In genomic region chr11:74730601-74731260, GRCh38 we compare ENCODE assay signal across 13 cellular contexts. TPM values are rescaled to one million over a fixed set of nuclear protein-coding genes. Genes with fewer than 3 reads are reported as not detected.
DNase-seq lines count a peak whose midpoint lies in the region; ATAC-seq and TF ChIP-seq lines count a peak whose summit lies in the region.
"Had no signal": no experiment of that assay in that cellular context is flagged by ENCODE, and none has a peak within 500 bp of the region (broad histone marks: within the 10 kb centered on the region; RNA-seq: fewer than 3 reads in every experiment).

No MANE protein-coding gene starts in this region.

- H3K4me1 ChIP-seq in SK-N-SH (ENCODE audit: control insufficient read depth in 1 of 2, insufficient read depth in 2 of 2, low read depth in 1 of 2, low read length in 1 of 2) (no peaks in the 10 kb centered on the region; a peak in 1 of 4 replicates), thoracic aorta (ENCODE audit: control insufficient read depth in 1 of 2, low read depth in 2 of 2) (peaks cover 6 to 12% of the 10 kb centered on the region in 2 donors)

- POLR2A ChIA-PET in SK-N-SH (lab: Yijun Ruan, JAX), result no interaction called here

- ATAC-seq in SK-N-SH treated with all-trans-retinoic acid at 6 μM for 48 hours, result no peak
- ATAC-seq in central memory CD8-positive, alpha-beta T cell (replicated peaks; ENCODE audit: extremely low read depth, poor library complexity, severe bottlenecking), result no peak
- ATAC-seq in thoracic aorta (ENCODE audit: insufficient number of reproducible peaks, low FRiP score, low read depth), result no peak
- ATAC-seq in GM18873 (IDR thresholded peaks at IDR 0.05; ENCODE audit: low FRiP score, unreplicated experiment), result no peak

- no peak overlapping the region for H3K27ac ChIP-seq in SK-N-SH (ENCODE audit: low read depth in 2 of 2, low read length in 1 of 2)
- H3K27ac ChIP-seq in thoracic aorta, result no peak overlapping the region
- H3K27ac ChIP-seq: epithelial cell of prostate had no signal

- no peak overlapping the region for H3K27ac Mint-ChIP-seq in central memory CD8-positive, alpha-beta T cell (ENCODE audit: low read depth)
- H3K27ac Mint-ChIP-seq in mesothelial cell of epicardium, result no peak overlapping the region
- H3K27ac Mint-ChIP-seq: IgD-negative memory B cell; T-helper 1 cell treated with Interleukin-12 subunit alpha and Interleukin-12 subunit beta and Interleukin-4 antibody, amounts not matched to agents 30 μg/mL and 1 μg/mL, for 36 hours had no signal

- H3K79me2 ChIP-seq in SK-N-SH (ENCODE audit: insufficient read depth), result no peaks in the 10 kb centered on the region

- H3K9me3 ChIP-seq in SK-N-SH (no peaks in the 10 kb centered on the region), thoracic aorta (no peaks in the 10 kb centered on the region)

- H3K4me3 ChIP-seq in SK-N-SH (ENCODE audit: low read depth in 2 of 2, low read length in 1 of 2), result peak overlapping the region in 1 of 2 experiments; percentile 21; a peak in 1 of 4 replicates
- peak overlapping the region; percentile 27 for H3K4me3 ChIP-seq in thoracic aorta

- H3K27me3 ChIP-seq in SK-N-SH (ENCODE audit: insufficient read depth), result peaks cover 48% of the 10 kb centered on the region
- H3K27me3 ChIP-seq in thoracic aorta (replicated peaks; ENCODE audit: insufficient read depth), result no peaks in the 10 kb centered on the region

- CTCF ChIA-PET in SK-N-SH (lab: Yijun Ruan, JAX), result interaction anchor here (0.6 kb wide), 1 partner anchor 119 kb away, joined by 4 read pairs; no protein-coding TSS in a partner anchor

- no peak for TF ChIP-seq RAD21 in SK-N-SH (IDR thresholded peaks at IDR 0.05; ENCODE audit: low read length)

- no peak overlapping the region for H2AFZ ChIP-seq in SK-N-SH (ENCODE audit: low read depth)

- H3K4me2 ChIP-seq in SK-N-SH, result no peak overlapping the region; the same call in 1 of the 2 replicates

- WGBS in SK-N-SH (ENCODE audit: low lambda C conversion rate), result 9% methylated on average over 37 of the region's 39 CpGs

- H3K9me3 Mint-ChIP-seq in central memory CD8-positive, alpha-beta T cell, result no peaks in the 10 kb centered on the region
- H3K9me3 Mint-ChIP-seq in mesothelial cell of epicardium, result no peaks in the 10 kb centered on the region
- H3K9me3 Mint-ChIP-seq: T-helper 1 cell treated with Interleukin-12 subunit alpha and Interleukin-12 subunit beta and Interleukin-4 antibody, amounts not matched to agents 30 μg/mL and 1 μg/mL, for 36 hours had no signal

- no peaks in the 10 kb centered on the region for H3F3A ChIP-seq in SK-N-SH (replicated peaks; ENCODE audit: insufficient read depth)

- no peaks in the 10 kb centered on the region for H3K9me2 ChIP-seq in SK-N-SH

- TF ChIP-seq EP300 in SK-N-SH (IDR thresholded peaks at IDR 0.05; ENCODE audit: borderline replicate concordance in 1 of 2, low read depth in 1 of 2, low read length in 1 of 2), result no peak

- H3K27me3 Mint-ChIP-seq in central memory CD8-positive, alpha-beta T cell, result peaks cover 54% of the 10 kb centered on the region
- peaks cover 89% of the 10 kb centered on the region for H3K27me3 Mint-ChIP-seq in mesothelial cell of epicardium (ENCODE audit: low read depth)

- H3K36me3 ChIP-seq in SK-N-SH (replicated peaks in 1 of 2; ENCODE audit: control insufficient read depth in 1 of 2, insufficient read depth in 2 of 2, low read length in 1 of 2) (no peaks in the 10 kb centered on the region), thoracic aorta (no peaks in the 10 kb centered on the region)

- peak; percentile 40 for DNase-seq in SK-N-SH
- DNase-seq in central memory CD8-positive, alpha-beta T cell (ENCODE audit: low spot score in 2 of 2), result no peak
- no peak for DNase-seq in mesothelial cell of epicardium (ENCODE audit: low spot score in 2 of 2, unreplicated experiment in 2 of 2)
- no peak for DNase-seq in thoracic aorta (ENCODE audit: low spot score)
- no peak for DNase-seq in NCI-H1417 treated with DMSO at 0.1 percent for 48 hours (lab: John Stamatoyannopoulos, UW)
- no peak for DNase-seq in globus pallidus (ENCODE audit: low spot score)
- DNase-seq: kidney had no signal

- peak overlapping the region; percentile 46 for H3K4me3 Mint-ChIP-seq in central memory CD8-positive, alpha-beta T cell
- H3K4me3 Mint-ChIP-seq in mesothelial cell of epicardium, result peak overlapping the region; percentile 55
- H3K4me3 Mint-ChIP-seq: T-helper 1 cell treated with Interleukin-12 subunit alpha and Interleukin-12 subunit beta and Interleukin-4 antibody, amounts not matched to agents 30 μg/mL and 1 μg/mL, for 36 hours had no signal

- peaks cover 4% of the 10 kb centered on the region for H3K4me1 Mint-ChIP-seq in central memory CD8-positive, alpha-beta T cell
- H3K4me1 Mint-ChIP-seq in mesothelial cell of epicardium, result peaks cover 4% of the 10 kb centered on the region

- H3K36me3 Mint-ChIP-seq in central memory CD8-positive, alpha-beta T cell (ENCODE audit: insufficient read depth), result no peaks in the 10 kb centered on the region
- no peaks in the 10 kb centered on the region for H3K36me3 Mint-ChIP-seq in mesothelial cell of epicardium

- no peak overlapping the region for H3K9ac ChIP-seq in SK-N-SH

- H4K20me1 ChIP-seq in SK-N-SH (ENCODE audit: insufficient read depth), result no peaks in the 10 kb centered on the region

- no peak for TF ChIP-seq CTCF in SK-N-SH (IDR thresholded peaks at IDR 0.05)
- no peak for TF ChIP-seq CTCF in mesothelial cell of epicardium (IDR thresholded peaks at IDR 0.05; ENCODE audit: unreplicated experiment)
- TF ChIP-seq CTCF in thoracic aorta (IDR thresholded peaks at IDR 0.05), result no peak

TF ChIP-seq in SK-N-SH, 30 proteins besides CTCF, POLR2A, EP300 and RAD21 (continues in another document):
- TF ChIP-seq EZH2phosphoT487 (IDR thresholded peaks at IDR 0.05; ENCODE audit: borderline replicate concordance, low read depth) (no peak), SIN3A (IDR thresholded peaks at IDR 0.05; ENCODE audit: borderline replicate concordance, low read depth, low read length) (no peak), GABPA (IDR thresholded peaks at IDR 0.05; ENCODE audit: low read depth) (no peak), IRF3 (IDR thresholded peaks at IDR 0.05; ENCODE audit: low read depth, low read length) (no peak), CHD2 (IDR thresholded peaks at IDR 0.05; ENCODE audit: low read length, partially characterized antibody) (no peak), SMC3 (IDR thresholded peaks at IDR 0.05; ENCODE audit: low read depth, low read length) (no peak), TAF1 (IDR thresholded peaks at IDR 0.05; ENCODE audit: borderline replicate concordance, low read depth, low read length) (no peak), NFIC (IDR thresholded peaks at IDR 0.05; ENCODE audit: borderline replicate concordance) (no peak), ELF1 (IDR thresholded peaks at IDR 0.05) (no peak), GATA2 (CRISPR knock-in tag; IDR thresholded peaks at IDR 0.05) (no peak)

TF ChIP-seq in SK-N-SH treated with all-trans-retinoic acid at 6 μM for 48 hours, 23 proteins besides CTCF, POLR2A, EP300 and RAD21 (continues in another document):
- TF ChIP-seq TSHZ2 (CRISPR knock-in tag; IDR thresholded peaks at IDR 0.05) (no peak), CREB5 (CRISPR knock-in tag; IDR thresholded peaks at IDR 0.05; ENCODE audit: low read depth) (no peak), BACH2 (CRISPR knock-in tag; IDR thresholded peaks at IDR 0.05; ENCODE audit: borderline replicate concordance) (no peak), ZNF70 (CRISPR knock-in tag; IDR thresholded peaks at IDR 0.05) (no peak), ARNTL (CRISPR knock-in tag; IDR thresholded peaks at IDR 0.05; ENCODE audit: borderline replicate concordance, low read depth) (no peak), SNAI2 (CRISPR knock-in tag; IDR thresholded peaks at IDR 0.05) (no peak), ESRRG (CRISPR knock-in tag; IDR thresholded peaks at IDR 0.05) (no peak)

RNA-seq across cellular contexts. Expression of gene CHRDL2, which starts 0.5 kb away (rescaled TPM):
- polyA plus RNA-seq in SK-N-SH (2012; rRNA removed), result not detected in 2 replicates
- 0.05 TPM in 1 of 2 replicates, not detected in the other for polyA plus RNA-seq in SK-N-SH (2012; cell fraction: cytosol; rRNA removed)
- polyA plus RNA-seq in SK-N-SH (2012; cell fraction: nucleus; rRNA removed), result 0.04 and 0.13 TPM in 2 replicates
- total RNA-seq in mesothelial cell of epicardium, result 0.45 to 0.65 TPM in 2 of 3 replicates, not detected in the other
- 1 to 10 TPM in 1 of 2 donors, not detected in 1; 1.9 TPM for total RNA-seq in thoracic aorta
- total RNA-seq: pulmonary artery endothelial cell had no signal
- polyA plus RNA-seq: IgD-negative memory B cell had no signal

RNA-seq across cellular contexts. Expression of gene RNF169, which starts 17.9 kb away (rescaled TPM):
- 2.2 and 2.6 TPM in 2 replicates for polyA plus RNA-seq in SK-N-SH (2012; rRNA removed)
- 1.9 and 2.0 TPM in 2 replicates for polyA plus RNA-seq in SK-N-SH (2012; cell fraction: cytosol; rRNA removed)
- polyA plus RNA-seq in SK-N-SH (2012; cell fraction: nucleus; rRNA removed), result 1.9 and 3.7 TPM in 2 replicates
- total RNA-seq in mesothelial cell of epicardium (22.9 to 24.2 TPM (median 23.7 TPM) in 3 replicates), thoracic aorta (10 to 100 TPM; 22.1 to 30.1 TPM)
